In the genomic region with DNA sequence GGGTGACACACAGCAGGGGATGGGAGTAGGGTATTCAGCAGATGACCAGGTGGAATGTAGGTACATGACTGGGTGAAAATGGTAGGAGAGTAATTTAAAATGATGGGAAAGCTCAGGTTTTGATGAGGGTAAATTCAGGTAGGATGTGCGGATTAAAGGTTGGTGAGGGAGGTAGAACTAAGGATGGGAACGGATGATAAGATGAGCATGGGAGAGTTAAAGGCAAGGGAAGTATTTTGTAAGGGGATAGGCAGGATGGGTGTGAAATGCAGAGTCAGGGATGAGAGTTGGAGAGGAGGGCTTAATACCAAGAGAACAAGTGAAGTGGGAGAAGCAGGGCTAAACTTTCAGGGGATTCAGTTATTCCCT, we compare ENCODE assay signal across 10 cellular contexts. TPM values are rescaled to one million over a fixed set of nuclear protein-coding genes. Genes with fewer than 3 reads are reported as not detected.
DNase-seq lines count a peak whose midpoint lies in the region; ATAC-seq and TF ChIP-seq lines count a peak whose summit lies in the region.
"Had no signal": no experiment of that assay in that cellular context is flagged by ENCODE, and none has a peak within 500 bp of the region (broad histone marks: within the 10 kb centered on the region; RNA-seq: fewer than 3 reads in every experiment).

No MANE protein-coding gene starts in this region.

- peaks cover 21% of the 10 kb centered on the region for H3K36me3 Mint-ChIP-seq in T-helper 1 cell treated with Interleukin-12 subunit alpha and Interleukin-12 subunit beta and Interleukin-4 antibody, amounts not matched to agents 30 μg/mL and 1 μg/mL, for 36 hours (ENCODE audit: low read depth)
- H3K36me3 Mint-ChIP-seq in activated naive CD8-positive, alpha-beta T cell treated with anti-CD3 and anti-CD28 coated beads, Interleukin-2, amount 10 ng/mL, durations not matched to agents 7 days and 5 days, result peaks cover 14% of the 10 kb centered on the region
- peaks cover 57% of the 10 kb centered on the region for H3K36me3 Mint-ChIP-seq in activated T-cell treated with anti-CD3 and anti-CD28 coated beads, Interleukin-2, amount 50 U/mL, for 24 hours (ENCODE audit: low read depth)

- POLR2A ChIA-PET in activated naive CD8-positive, alpha-beta T cell treated with anti-CD3 and anti-CD28 coated beads, Interleukin-2, amount 10 ng/mL, durations not matched to agents 7 days and 5 days (lab: Charles Lee), result interaction anchor here (1.0 to 4.0 kb wide), 11 partner anchors 11 to 460 kb away, joined by 3 to 53 read pairs (median 13); partner anchors contain the start of genes ARHGEF39, CCDC107, CLTA and GBA2

- no peaks in the 10 kb centered on the region for H3K27me3 Mint-ChIP-seq in T-helper 1 cell treated with Interleukin-12 subunit alpha and Interleukin-12 subunit beta and Interleukin-4 antibody, amounts not matched to agents 30 μg/mL and 1 μg/mL, for 36 hours (ENCODE audit: low read depth)
- no peaks in the 10 kb centered on the region for H3K27me3 Mint-ChIP-seq in activated naive CD8-positive, alpha-beta T cell treated with anti-CD3 and anti-CD28 coated beads, Interleukin-2, amount 10 ng/mL, durations not matched to agents 7 days and 5 days
- H3K27me3 Mint-ChIP-seq in activated T-cell treated with anti-CD3 and anti-CD28 coated beads, Interleukin-2, amount 50 U/mL, for 24 hours, result no peaks in the 10 kb centered on the region
- H3K27me3 Mint-ChIP-seq: progenitor cell of endocrine pancreas had no signal

- no peak for ATAC-seq in activated naive CD8-positive, alpha-beta T cell treated with anti-CD3 and anti-CD28 coated beads, Interleukin-2, amount 10 ng/mL, durations not matched to agents 7 days and 5 days (ENCODE audit: low read depth)

- H3K27me3 ChIP-seq in kidney epithelial cell (ENCODE audit: control insufficient read depth, insufficient read depth, low read length), result no peaks in the 10 kb centered on the region
- H3K27me3 ChIP-seq: SJCRH30 had no signal

- no peak for TF ChIP-seq CTCF in kidney epithelial cell (IDR thresholded peaks at IDR 0.05; ENCODE audit: insufficient read depth, low read length, poor library complexity, severe bottlenecking)

- no peaks in the 10 kb centered on the region for H3K9me3 Mint-ChIP-seq in T-helper 1 cell treated with Interleukin-12 subunit alpha and Interleukin-12 subunit beta and Interleukin-4 antibody, amounts not matched to agents 30 μg/mL and 1 μg/mL, for 36 hours
- H3K9me3 Mint-ChIP-seq in activated naive CD8-positive, alpha-beta T cell treated with anti-CD3 and anti-CD28 coated beads, Interleukin-2, amount 10 ng/mL, durations not matched to agents 7 days and 5 days, result no peaks in the 10 kb centered on the region
- H3K9me3 Mint-ChIP-seq in activated T-cell treated with anti-CD3 and anti-CD28 coated beads, Interleukin-2, amount 50 U/mL, for 24 hours, result no peaks in the 10 kb centered on the region

- H3K36me3 ChIP-seq in kidney epithelial cell (ENCODE audit: control insufficient read depth, insufficient read depth, low read length), result no peaks in the 10 kb centered on the region

- peak overlapping the region; percentile 50 for H3K27ac Mint-ChIP-seq in T-helper 1 cell treated with Interleukin-12 subunit alpha and Interleukin-12 subunit beta and Interleukin-4 antibody, amounts not matched to agents 30 μg/mL and 1 μg/mL, for 36 hours
- H3K27ac Mint-ChIP-seq in activated naive CD8-positive, alpha-beta T cell treated with anti-CD3 and anti-CD28 coated beads, Interleukin-2, amount 10 ng/mL, durations not matched to agents 7 days and 5 days, result peak overlapping the region; percentile 26
- no peak overlapping the region for H3K27ac Mint-ChIP-seq in activated T-cell treated with anti-CD3 and anti-CD28 coated beads, Interleukin-2, amount 50 U/mL, for 24 hours

- H3K27ac ChIP-seq in temporal lobe (ENCODE audit: low read depth, low read length), result peak overlapping the region; percentile 51

- H3K4me3 ChIP-seq in kidney epithelial cell (ENCODE audit: low read depth, low read length), result peak overlapping the region; percentile 93

- DNase-seq in T-helper 1 cell, result no peak
- no peak for DNase-seq in activated naive CD8-positive, alpha-beta T cell treated with anti-CD3 and anti-CD28 coated beads, Interleukin-2, amount 10 ng/mL, durations not matched to agents 7 days and 5 days
- DNase-seq in kidney epithelial cell (ENCODE audit: low read depth), result no peak
- DNase-seq in Ammon's horn (ENCODE audit: low spot score), result no peak
- DNase-seq in activated T-cell treated with anti-CD3 and anti-CD28 coated beads, Interleukin-2, amount 50 U/mL, for 24 hours, result no peak
- no peak for DNase-seq in T-helper 2 cell
- DNase-seq: SJCRH30 had no signal

- no peak overlapping the region for H3K4me3 Mint-ChIP-seq in T-helper 1 cell treated with Interleukin-12 subunit alpha and Interleukin-12 subunit beta and Interleukin-4 antibody, amounts not matched to agents 30 μg/mL and 1 μg/mL, for 36 hours
- H3K4me3 Mint-ChIP-seq in activated naive CD8-positive, alpha-beta T cell treated with anti-CD3 and anti-CD28 coated beads, Interleukin-2, amount 10 ng/mL, durations not matched to agents 7 days and 5 days, result no peak overlapping the region
- no peak overlapping the region for H3K4me3 Mint-ChIP-seq in activated T-cell treated with anti-CD3 and anti-CD28 coated beads, Interleukin-2, amount 50 U/mL, for 24 hours

- H3K4me1 Mint-ChIP-seq in T-helper 1 cell treated with Interleukin-12 subunit alpha and Interleukin-12 subunit beta and Interleukin-4 antibody, amounts not matched to agents 30 μg/mL and 1 μg/mL, for 36 hours (ENCODE audit: low read depth), result peaks cover 15% of the 10 kb centered on the region
- H3K4me1 Mint-ChIP-seq in activated naive CD8-positive, alpha-beta T cell treated with anti-CD3 and anti-CD28 coated beads, Interleukin-2, amount 10 ng/mL, durations not matched to agents 7 days and 5 days, result peaks cover 19% of the 10 kb centered on the region
- peaks cover 22% of the 10 kb centered on the region for H3K4me1 Mint-ChIP-seq in activated T-cell treated with anti-CD3 and anti-CD28 coated beads, Interleukin-2, amount 50 U/mL, for 24 hours (ENCODE audit: low read depth)

RNA-seq across cellular contexts. Expression of gene TLN1, which starts 1.5 kb away (rescaled TPM):
- total RNA-seq in activated naive CD8-positive, alpha-beta T cell treated with anti-CD3 and anti-CD28 coated beads, Interleukin-2, amount 10 ng/mL, durations not matched to agents 7 days and 5 days, result 100 to 1,000 TPM; 381 to 388 TPM
- total RNA-seq in kidney epithelial cell, result 245 and 268 TPM in 2 replicates
- 21.6 TPM for total RNA-seq in temporal lobe

RNA-seq across cellular contexts. Expression of gene CREB3, which starts 2.0 kb away (rescaled TPM):
- total RNA-seq in activated naive CD8-positive, alpha-beta T cell treated with anti-CD3 and anti-CD28 coated beads, Interleukin-2, amount 10 ng/mL, durations not matched to agents 7 days and 5 days, result 10 to 100 TPM; 21.1 to 24.1 TPM
- total RNA-seq in kidney epithelial cell (73.9 and 87.5 TPM in 2 replicates), temporal lobe (23.6 TPM)

RNA-seq across cellular contexts. Expression of gene GBA2, which starts 18.6 kb away (rescaled TPM):
- 10 to 100 TPM; 60.1 to 62.2 TPM for total RNA-seq in activated naive CD8-positive, alpha-beta T cell treated with anti-CD3 and anti-CD28 coated beads, Interleukin-2, amount 10 ng/mL, durations not matched to agents 7 days and 5 days
- total RNA-seq in kidney epithelial cell (53.7 and 57.0 TPM in 2 replicates), temporal lobe (47.9 TPM)

RNA-seq across cellular contexts. Expression of gene RGP1, which starts 18.6 kb away (rescaled TPM):
- 10 to 100 TPM; 26.9 to 29.1 TPM for total RNA-seq in activated naive CD8-positive, alpha-beta T cell treated with anti-CD3 and anti-CD28 coated beads, Interleukin-2, amount 10 ng/mL, durations not matched to agents 7 days and 5 days
- 21.5 and 24.4 TPM in 2 replicates for total RNA-seq in kidney epithelial cell
- total RNA-seq in temporal lobe, result 11.3 TPM

RNA-seq across cellular contexts. Expression of gene MSMP, which starts 23.6 kb away (rescaled TPM):
- not detected for total RNA-seq in activated naive CD8-positive, alpha-beta T cell treated with anti-CD3 and anti-CD28 coated beads, Interleukin-2, amount 10 ng/mL, durations not matched to agents 7 days and 5 days
- not detected in 2 replicates for total RNA-seq in kidney epithelial cell
- not detected for total RNA-seq in temporal lobe
- total RNA-seq: progenitor cell of endocrine pancreas, SJCRH30 had no signal

Comparison
In these comparisons a context has a peak if more than half of its experiments do, and no peak if none do; other contexts are left out.
1. RNA of gene TLN1, which starts 1.5 kb away (total RNA-seq): 381 to 388 TPM in activated naive CD8-positive, alpha-beta T cell treated with anti-CD3 and anti-CD28 coated beads, Interleukin-2, amount 10 ng/mL, durations not matched to agents 7 days and 5 days and 245 to 268 TPM in kidney epithelial cell; 21.6 TPM in temporal lobe (single experiment); every median in the first group is over 10 times any median in the second.